ENCODE assay signal across 8 cellular contexts in the genomic region with DNA sequence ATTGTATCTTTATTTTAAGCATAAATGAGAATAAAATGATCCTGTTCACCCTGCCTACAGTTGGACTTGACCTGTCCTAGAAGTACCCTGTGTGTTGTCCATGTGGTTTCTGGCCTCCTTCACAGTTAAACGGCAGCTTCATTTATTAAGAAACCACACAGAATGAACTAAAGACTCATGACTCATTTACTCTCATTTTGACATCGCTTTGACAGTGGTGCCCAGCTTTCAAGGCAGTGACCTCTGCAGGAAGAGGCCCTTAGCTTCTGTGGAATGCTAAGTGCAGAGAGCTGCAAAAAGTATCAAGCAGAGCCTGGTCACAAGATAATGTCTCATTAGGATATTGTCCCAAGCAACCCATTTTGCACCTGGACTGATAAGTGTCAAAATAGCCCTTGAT.
DNase-seq lines count a peak whose midpoint lies in the region; ATAC-seq and TF ChIP-seq lines count a peak whose summit lies in the region.
"Had no signal": no experiment of that assay in that cellular context is flagged by ENCODE, and none has a peak within 500 bp of the region (broad histone marks: within the 10 kb centered on the region; RNA-seq: fewer than 3 reads in every experiment).

No MANE protein-coding gene starts in this region.

- TF ChIP-seq POLR2A in adrenal gland (IDR thresholded peaks at IDR 0.05) = no peak
- TF ChIP-seq POLR2A in stomach (IDR thresholded peaks at IDR 0.05) = no peak

- peaks cover 0 to 25% of the 10 kb centered on the region in 2 donors for H3K36me3 ChIP-seq in adrenal gland (replicated peaks in 1 of 2)
- H3K36me3 ChIP-seq in mesodermal cell (ENCODE audit: control insufficient read depth, insufficient read depth, low read length) = peaks cover 41% of the 10 kb centered on the region
- H3K36me3 ChIP-seq in stomach = peaks cover 19 to 60% (median 47%) of the 10 kb centered on the region in 4 donors

- TF ChIP-seq EP300 in stomach (IDR thresholded peaks at IDR 0.05) = no peak

- H3K27me3 ChIP-seq in adrenal gland (no peaks in the 10 kb centered on the region), stomach (no peaks in the 10 kb centered on the region)

- ATAC-seq in GM19035 (IDR thresholded peaks at IDR 0.05; ENCODE audit: unreplicated experiment) = peak; percentile 55
- peak; percentile 86 for ATAC-seq in HG03442 (IDR thresholded peaks at IDR 0.05; ENCODE audit: unreplicated experiment)

- H3K27ac ChIP-seq in adrenal gland (peak overlapping the region in 1 of 5 donors; percentile 47), mesodermal cell (ENCODE audit: low read depth, low read length, severe bottlenecking) (peak overlapping the region; percentile 76), stomach (peak overlapping the region in 2 of 5 donors; percentile 47 to 67)

- WGBS in adrenal gland, 4 donors = 4 to 23% (median 17%) methylated on average over 2 of the region's 2 CpGs
- 78 to 100% methylated on average over 1 to 2 of the region's 2 CpGs for WGBS in mesodermal cell (ENCODE audit: insufficient coverage in 2 of 2), 2 experiments
- WGBS in stomach, 5 donors = 27 to 51% (median 40%) methylated on average over 2 of the region's 2 CpGs

- intact Hi-C loops in adrenal gland (cut with DNase I) (no loop called here), stomach (cut with DNase I; ENCODE audit: low total_unique reads) (no loop called here)

- H3K4me3 ChIP-seq in adrenal gland = no peak overlapping the region
- no peak overlapping the region for H3K4me3 ChIP-seq in mesodermal cell (ENCODE audit: extremely low read depth, insufficient read depth, low read length, poor library complexity, severe bottlenecking)
- H3K4me3 ChIP-seq in stomach = no peak overlapping the region
- H3K4me3 ChIP-seq: skin epidermis had no signal

- no peaks in the 10 kb centered on the region for H3K9me3 ChIP-seq in adrenal gland (replicated peaks in 1 of 3)
- no peaks in the 10 kb centered on the region for H3K9me3 ChIP-seq in mesodermal cell (ENCODE audit: control insufficient read depth, low read length)
- H3K9me3 ChIP-seq in stomach = no peaks in the 10 kb centered on the region

- DNase-seq in adrenal gland (peak in 5 of 7 donors; percentile 31 to 70 (median 61)), stomach (no peak), NCI-H345 (lab: John Stamatoyannopoulos, UW) (no peak), inferior parietal cortex (ENCODE audit: extremely low spot score) (no peak)

- peaks cover 3 to 10% of the 10 kb centered on the region in 2 donors for H3K4me1 ChIP-seq in adrenal gland (replicated peaks in 1 of 2)
- H3K4me1 ChIP-seq in mesodermal cell (ENCODE audit: control insufficient read depth, insufficient read depth, low read length, poor library complexity, severe bottlenecking) = peaks cover 28% of the 10 kb centered on the region
- H3K4me1 ChIP-seq in stomach = peaks cover 10 to 26% (median 22%) of the 10 kb centered on the region in 4 donors

- TF ChIP-seq CTCF in adrenal gland (IDR thresholded peaks at IDR 0.05) (no peak), stomach (IDR thresholded peaks at IDR 0.05) (no peak)

Comparison
In these comparisons a context has a peak if more than half of its experiments do, and no peak if none do; other contexts are left out.
1. DNase-seq: peak in adrenal gland (5 of 7); none in stomach (single experiment), NCI-H345 (single experiment) and inferior parietal cortex (single experiment).